In the genomic region with DNA sequence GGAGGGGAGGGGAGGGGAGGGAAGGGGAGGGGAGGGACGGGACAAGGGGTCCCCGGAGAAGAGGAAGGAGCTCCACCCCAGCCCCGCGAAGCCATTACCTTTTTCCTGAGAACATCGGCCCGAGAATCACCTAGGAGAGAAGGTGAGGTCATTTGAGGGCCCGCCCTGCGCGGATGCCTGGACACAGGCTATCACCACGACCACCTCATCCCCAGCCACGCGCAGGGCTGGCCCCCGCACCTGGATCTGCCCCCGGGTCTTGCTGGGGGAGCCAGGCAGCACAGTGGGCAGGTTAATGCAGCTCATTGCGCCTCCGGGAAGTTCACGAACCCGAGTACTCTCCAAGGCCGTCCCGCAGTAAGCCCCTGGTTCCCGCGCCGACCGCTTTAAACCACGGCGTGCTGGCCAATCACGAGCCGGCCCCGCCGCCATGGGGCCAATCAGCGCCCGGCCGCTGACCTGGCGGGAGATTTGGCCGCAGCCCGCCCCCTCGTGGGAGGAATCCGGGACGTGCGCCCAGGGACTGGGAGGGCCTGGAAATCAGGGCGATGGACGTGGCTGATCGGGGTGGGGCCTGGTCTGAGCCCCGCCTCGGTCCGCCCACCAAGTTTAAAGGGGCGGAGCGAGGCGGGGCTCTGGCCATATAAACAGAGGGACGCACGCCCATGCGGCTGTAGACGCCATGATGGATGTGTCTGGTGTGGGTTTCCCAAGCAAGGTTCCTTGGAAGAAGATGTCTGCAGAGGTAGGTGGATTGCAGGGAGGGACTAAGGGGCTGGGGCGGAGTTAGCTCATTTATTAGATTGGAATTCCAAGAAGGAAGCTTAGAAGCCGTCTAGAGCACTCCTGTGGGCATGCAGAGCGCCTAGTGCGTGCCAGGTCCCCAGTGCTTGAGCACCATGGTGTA, we compare ENCODE assay signal across 1 cellular context.
TF ChIP-seq lines count a peak whose summit lies in the region.

A gene with protein sequence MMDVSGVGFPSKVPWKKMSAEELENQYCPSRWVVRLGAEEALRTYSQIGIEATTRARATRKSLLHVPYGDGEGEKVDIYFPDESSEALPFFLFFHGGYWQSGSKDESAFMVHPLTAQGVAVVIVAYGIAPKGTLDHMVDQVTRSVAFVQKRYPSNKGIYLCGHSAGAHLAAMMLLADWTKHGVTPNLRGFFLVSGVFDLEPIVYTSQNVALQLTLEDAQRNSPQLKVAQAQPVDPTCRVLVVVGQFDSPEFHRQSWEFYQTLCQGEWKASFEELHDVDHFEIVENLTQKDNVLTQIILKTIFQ (plus strand): TSS at position 674 of the 907 bp plus-strand sequence. CDS start 9 bp downstream, at position 683.
A gene with protein sequence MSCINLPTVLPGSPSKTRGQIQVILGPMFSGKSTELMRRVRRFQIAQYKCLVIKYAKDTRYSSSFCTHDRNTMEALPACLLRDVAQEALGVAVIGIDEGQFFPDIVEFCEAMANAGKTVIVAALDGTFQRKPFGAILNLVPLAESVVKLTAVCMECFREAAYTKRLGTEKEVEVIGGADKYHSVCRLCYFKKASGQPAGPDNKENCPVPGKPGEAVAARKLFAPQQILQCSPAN (minus strand): TSS at position 364 of the 907 bp plus-strand sequence. CDS start 58 bp downstream, at position 306.

TF ChIP-seq in HepG2, 621 proteins besides CTCF, POLR2A, EP300 and RAD21 (continued from another document and continues in another):
- TF ChIP-seq, protein P1, sequence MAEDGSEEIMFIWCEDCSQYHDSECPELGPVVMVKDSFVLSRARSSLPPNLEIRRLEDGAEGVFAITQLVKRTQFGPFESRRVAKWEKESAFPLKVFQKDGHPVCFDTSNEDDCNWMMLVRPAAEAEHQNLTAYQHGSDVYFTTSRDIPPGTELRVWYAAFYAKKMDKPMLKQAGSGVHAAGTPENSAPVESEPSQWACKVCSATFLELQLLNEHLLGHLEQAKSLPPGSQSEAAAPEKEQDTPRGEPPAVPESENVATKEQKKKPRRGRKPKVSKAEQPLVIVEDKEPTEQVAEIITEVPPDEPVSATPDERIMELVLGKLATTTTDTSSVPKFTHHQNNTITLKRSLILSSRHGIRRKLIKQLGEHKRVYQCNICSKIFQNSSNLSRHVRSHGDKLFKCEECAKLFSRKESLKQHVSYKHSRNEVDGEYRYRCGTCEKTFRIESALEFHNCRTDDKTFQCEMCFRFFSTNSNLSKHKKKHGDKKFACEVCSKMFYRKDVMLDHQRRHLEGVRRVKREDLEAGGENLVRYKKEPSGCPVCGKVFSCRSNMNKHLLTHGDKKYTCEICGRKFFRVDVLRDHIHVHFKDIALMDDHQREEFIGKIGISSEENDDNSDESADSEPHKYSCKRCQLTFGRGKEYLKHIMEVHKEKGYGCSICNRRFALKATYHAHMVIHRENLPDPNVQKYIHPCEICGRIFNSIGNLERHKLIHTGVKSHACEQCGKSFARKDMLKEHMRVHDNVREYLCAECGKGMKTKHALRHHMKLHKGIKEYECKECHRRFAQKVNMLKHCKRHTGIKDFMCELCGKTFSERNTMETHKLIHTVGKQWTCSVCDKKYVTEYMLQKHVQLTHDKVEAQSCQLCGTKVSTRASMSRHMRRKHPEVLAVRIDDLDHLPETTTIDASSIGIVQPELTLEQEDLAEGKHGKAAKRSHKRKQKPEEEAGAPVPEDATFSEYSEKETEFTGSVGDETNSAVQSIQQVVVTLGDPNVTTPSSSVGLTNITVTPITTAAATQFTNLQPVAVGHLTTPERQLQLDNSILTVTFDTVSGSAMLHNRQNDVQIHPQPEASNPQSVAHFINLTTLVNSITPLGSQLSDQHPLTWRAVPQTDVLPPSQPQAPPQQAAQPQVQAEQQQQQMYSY (CRISPR knock-in tag; IDR thresholded peaks at IDR 0.05), result no peak; the same call in 1 of the 2 replicates
- TF ChIP-seq, protein P2, sequence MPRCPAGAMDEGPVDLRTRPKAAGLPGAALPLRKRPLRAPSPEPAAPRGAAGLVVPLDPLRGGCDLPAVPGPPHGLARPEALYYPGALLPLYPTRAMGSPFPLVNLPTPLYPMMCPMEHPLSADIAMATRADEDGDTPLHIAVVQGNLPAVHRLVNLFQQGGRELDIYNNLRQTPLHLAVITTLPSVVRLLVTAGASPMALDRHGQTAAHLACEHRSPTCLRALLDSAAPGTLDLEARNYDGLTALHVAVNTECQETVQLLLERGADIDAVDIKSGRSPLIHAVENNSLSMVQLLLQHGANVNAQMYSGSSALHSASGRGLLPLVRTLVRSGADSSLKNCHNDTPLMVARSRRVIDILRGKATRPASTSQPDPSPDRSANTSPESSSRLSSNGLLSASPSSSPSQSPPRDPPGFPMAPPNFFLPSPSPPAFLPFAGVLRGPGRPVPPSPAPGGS (CRISPR knock-in tag; IDR thresholded peaks at IDR 0.05), result peak; percentile 86; the same call in 1 of the 2 replicates
- TF ChIP-seq ZNF235 (CRISPR knock-in tag; IDR thresholded peaks at IDR 0.05; ENCODE audit: borderline replicate concordance) (peak; percentile 71; the same call in 1 of the 2 replicates), ZMYM4 (CRISPR knock-in tag; IDR thresholded peaks at IDR 0.05) (peak; percentile 84), ZFP82 (CRISPR knock-in tag; IDR thresholded peaks at IDR 0.05; ENCODE audit: borderline replicate concordance) (peak; percentile 99), KDM1A (CRISPR knock-in tag; IDR thresholded peaks at IDR 0.05) (0 out of 2 replicates have a peak, but pooled peaks have one; percentile 39), ZNF468 (CRISPR knock-in tag; IDR thresholded peaks at IDR 0.05) (peak; percentile 93; the same call in 1 of the 2 replicates), ETV5 (CRISPR knock-in tag; IDR thresholded peaks at IDR 0.05; ENCODE audit: borderline replicate concordance) (peak; percentile 55), ESRRA (CRISPR knock-in tag; IDR thresholded peaks at IDR 0.05; ENCODE audit: low read depth) (0 out of 2 replicates have a peak, but pooled peaks have one; percentile 45), ZSCAN31 (CRISPR knock-in tag; IDR thresholded peaks at IDR 0.05; ENCODE audit: low read depth) (no peak), ZNF350 (CRISPR knock-in tag; IDR thresholded peaks at IDR 0.05; ENCODE audit: borderline replicate concordance, low read depth) (peak; percentile 87), SIX4 (CRISPR knock-in tag; IDR thresholded peaks at IDR 0.05) (no peak), MIER3 (CRISPR knock-in tag; IDR thresholded peaks at IDR 0.05; ENCODE audit: borderline replicate concordance) (peak; percentile 78), ZNF562 (CRISPR knock-in tag; IDR thresholded peaks at IDR 0.05; ENCODE audit: borderline replicate concordance) (peak; percentile 87; the same call in 1 of the 2 replicates), TCF7 (IDR thresholded peaks at IDR 0.05; ENCODE audit: low read depth) (no peak), ZNF121 (CRISPR knock-in tag; IDR thresholded peaks at IDR 0.05) (peak; percentile 12; the same call in 1 of the 2 replicates), PAF1 (CRISPR knock-in tag; IDR thresholded peaks at IDR 0.05) (no peak), ZNF101 (CRISPR knock-in tag; IDR thresholded peaks at IDR 0.05; ENCODE audit: borderline replicate concordance, low read depth) (no peak; the same call in 1 of the 2 replicates), ZNF598 (CRISPR knock-in tag; IDR thresholded peaks at IDR 0.05; ENCODE audit: borderline replicate concordance) (0 out of 2 replicates have a peak, but pooled peaks have one; percentile 28), IRF2 (CRISPR knock-in tag; IDR thresholded peaks at IDR 0.05) (peak; percentile 88)
- TF ChIP-seq, protein P3, sequence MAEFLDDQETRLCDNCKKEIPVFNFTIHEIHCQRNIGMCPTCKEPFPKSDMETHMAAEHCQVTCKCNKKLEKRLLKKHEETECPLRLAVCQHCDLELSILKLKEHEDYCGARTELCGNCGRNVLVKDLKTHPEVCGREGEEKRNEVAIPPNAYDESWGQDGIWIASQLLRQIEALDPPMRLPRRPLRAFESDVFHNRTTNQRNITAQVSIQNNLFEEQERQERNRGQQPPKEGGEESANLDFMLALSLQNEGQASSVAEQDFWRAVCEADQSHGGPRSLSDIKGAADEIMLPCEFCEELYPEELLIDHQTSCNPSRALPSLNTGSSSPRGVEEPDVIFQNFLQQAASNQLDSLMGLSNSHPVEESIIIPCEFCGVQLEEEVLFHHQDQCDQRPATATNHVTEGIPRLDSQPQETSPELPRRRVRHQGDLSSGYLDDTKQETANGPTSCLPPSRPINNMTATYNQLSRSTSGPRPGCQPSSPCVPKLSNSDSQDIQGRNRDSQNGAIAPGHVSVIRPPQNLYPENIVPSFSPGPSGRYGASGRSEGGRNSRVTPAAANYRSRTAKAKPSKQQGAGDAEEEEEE (CRISPR knock-in tag; IDR thresholded peaks at IDR 0.05; ENCODE audit: borderline replicate concordance), result peak; percentile 71; the same call in 1 of the 2 replicates
- TF ChIP-seq, protein P4, sequence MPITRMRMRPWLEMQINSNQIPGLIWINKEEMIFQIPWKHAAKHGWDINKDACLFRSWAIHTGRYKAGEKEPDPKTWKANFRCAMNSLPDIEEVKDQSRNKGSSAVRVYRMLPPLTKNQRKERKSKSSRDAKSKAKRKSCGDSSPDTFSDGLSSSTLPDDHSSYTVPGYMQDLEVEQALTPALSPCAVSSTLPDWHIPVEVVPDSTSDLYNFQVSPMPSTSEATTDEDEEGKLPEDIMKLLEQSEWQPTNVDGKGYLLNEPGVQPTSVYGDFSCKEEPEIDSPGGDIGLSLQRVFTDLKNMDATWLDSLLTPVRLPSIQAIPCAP (CRISPR knock-in tag; IDR thresholded peaks at IDR 0.05; ENCODE audit: low read depth), result no peak
- TF ChIP-seq, protein P5, sequence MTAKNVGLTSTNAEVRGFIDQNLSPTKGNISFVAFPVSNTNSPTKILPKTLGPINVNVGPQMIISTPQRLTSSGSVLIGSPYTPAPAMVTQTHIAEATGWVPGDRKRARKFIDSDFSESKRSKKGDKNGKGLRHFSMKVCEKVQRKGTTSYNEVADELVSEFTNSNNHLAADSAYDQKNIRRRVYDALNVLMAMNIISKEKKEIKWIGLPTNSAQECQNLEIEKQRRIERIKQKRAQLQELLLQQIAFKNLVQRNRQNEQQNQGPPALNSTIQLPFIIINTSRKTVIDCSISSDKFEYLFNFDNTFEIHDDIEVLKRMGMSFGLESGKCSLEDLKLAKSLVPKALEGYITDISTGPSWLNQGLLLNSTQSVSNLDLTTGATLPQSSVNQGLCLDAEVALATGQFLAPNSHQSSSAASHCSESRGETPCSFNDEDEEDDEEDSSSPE (CRISPR knock-in tag; IDR thresholded peaks at IDR 0.05), result peak; percentile 100
- TF ChIP-seq, protein P6, sequence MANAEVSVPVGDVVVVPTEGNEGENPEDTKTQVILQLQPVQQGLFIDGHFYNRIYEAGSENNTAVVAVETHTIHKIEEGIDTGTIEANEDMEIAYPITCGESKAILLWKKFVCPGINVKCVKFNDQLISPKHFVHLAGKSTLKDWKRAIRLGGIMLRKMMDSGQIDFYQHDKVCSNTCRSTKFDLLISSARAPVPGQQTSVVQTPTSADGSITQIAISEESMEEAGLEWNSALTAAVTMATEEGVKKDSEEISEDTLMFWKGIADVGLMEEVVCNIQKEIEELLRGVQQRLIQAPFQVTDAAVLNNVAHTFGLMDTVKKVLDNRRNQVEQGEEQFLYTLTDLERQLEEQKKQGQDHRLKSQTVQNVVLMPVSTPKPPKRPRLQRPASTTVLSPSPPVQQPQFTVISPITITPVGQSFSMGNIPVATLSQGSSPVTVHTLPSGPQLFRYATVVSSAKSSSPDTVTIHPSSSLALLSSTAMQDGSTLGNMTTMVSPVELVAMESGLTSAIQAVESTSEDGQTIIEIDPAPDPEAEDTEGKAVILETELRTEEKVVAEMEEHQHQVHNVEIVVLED (CRISPR knock-in tag; IDR thresholded peaks at IDR 0.05; ENCODE audit: borderline replicate concordance), result peak; percentile 75; the same call in 1 of the 2 replicates
- TF ChIP-seq, protein P7, sequence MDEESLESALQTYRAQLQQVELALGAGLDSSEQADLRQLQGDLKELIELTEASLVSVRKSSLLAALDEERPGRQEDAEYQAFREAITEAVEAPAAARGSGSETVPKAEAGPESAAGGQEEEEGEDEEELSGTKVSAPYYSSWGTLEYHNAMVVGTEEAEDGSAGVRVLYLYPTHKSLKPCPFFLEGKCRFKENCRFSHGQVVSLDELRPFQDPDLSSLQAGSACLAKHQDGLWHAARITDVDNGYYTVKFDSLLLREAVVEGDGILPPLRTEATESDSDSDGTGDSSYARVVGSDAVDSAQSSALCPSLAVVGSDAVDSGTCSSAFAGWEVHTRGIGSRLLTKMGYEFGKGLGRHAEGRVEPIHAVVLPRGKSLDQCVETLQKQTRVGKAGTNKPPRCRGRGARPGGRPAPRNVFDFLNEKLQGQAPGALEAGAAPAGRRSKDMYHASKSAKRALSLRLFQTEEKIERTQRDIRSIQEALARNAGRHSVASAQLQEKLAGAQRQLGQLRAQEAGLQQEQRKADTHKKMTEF (CRISPR knock-in tag; IDR thresholded peaks at IDR 0.05), result peak; percentile 89
- TF ChIP-seq, protein P8, sequence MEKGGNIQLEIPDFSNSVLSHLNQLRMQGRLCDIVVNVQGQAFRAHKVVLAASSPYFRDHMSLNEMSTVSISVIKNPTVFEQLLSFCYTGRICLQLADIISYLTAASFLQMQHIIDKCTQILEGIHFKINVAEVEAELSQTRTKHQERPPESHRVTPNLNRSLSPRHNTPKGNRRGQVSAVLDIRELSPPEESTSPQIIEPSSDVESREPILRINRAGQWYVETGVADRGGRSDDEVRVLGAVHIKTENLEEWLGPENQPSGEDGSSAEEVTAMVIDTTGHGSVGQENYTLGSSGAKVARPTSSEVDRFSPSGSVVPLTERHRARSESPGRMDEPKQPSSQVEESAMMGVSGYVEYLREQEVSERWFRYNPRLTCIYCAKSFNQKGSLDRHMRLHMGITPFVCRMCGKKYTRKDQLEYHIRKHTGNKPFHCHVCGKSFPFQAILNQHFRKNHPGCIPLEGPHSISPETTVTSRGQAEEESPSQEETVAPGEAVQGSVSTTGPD (CRISPR knock-in tag; IDR thresholded peaks at IDR 0.05), result no peak
- TF ChIP-seq, protein P9, sequence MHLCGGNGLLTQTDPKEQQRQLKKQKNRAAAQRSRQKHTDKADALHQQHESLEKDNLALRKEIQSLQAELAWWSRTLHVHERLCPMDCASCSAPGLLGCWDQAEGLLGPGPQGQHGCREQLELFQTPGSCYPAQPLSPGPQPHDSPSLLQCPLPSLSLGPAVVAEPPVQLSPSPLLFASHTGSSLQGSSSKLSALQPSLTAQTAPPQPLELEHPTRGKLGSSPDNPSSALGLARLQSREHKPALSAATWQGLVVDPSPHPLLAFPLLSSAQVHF (CRISPR knock-in tag; IDR thresholded peaks at IDR 0.05), result peak; percentile 100
- TF ChIP-seq, protein P10, sequence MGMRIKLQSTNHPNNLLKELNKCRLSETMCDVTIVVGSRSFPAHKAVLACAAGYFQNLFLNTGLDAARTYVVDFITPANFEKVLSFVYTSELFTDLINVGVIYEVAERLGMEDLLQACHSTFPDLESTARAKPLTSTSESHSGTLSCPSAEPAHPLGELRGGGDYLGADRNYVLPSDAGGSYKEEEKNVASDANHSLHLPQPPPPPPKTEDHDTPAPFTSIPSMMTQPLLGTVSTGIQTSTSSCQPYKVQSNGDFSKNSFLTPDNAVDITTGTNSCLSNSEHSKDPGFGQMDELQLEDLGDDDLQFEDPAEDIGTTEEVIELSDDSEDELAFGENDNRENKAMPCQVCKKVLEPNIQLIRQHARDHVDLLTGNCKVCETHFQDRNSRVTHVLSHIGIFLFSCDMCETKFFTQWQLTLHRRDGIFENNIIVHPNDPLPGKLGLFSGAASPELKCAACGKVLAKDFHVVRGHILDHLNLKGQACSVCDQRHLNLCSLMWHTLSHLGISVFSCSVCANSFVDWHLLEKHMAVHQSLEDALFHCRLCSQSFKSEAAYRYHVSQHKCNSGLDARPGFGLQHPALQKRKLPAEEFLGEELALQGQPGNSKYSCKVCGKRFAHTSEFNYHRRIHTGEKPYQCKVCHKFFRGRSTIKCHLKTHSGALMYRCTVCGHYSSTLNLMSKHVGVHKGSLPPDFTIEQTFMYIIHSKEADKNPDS (CRISPR knock-in tag; IDR thresholded peaks at IDR 0.05), result no peak
- TF ChIP-seq, protein P11, sequence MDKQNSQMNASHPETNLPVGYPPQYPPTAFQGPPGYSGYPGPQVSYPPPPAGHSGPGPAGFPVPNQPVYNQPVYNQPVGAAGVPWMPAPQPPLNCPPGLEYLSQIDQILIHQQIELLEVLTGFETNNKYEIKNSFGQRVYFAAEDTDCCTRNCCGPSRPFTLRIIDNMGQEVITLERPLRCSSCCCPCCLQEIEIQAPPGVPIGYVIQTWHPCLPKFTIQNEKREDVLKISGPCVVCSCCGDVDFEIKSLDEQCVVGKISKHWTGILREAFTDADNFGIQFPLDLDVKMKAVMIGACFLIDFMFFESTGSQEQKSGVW (CRISPR knock-in tag; IDR thresholded peaks at IDR 0.05; ENCODE audit: borderline replicate concordance), result no peak; the same call in 1 of the 2 replicates
